In the genomic region with DNA sequence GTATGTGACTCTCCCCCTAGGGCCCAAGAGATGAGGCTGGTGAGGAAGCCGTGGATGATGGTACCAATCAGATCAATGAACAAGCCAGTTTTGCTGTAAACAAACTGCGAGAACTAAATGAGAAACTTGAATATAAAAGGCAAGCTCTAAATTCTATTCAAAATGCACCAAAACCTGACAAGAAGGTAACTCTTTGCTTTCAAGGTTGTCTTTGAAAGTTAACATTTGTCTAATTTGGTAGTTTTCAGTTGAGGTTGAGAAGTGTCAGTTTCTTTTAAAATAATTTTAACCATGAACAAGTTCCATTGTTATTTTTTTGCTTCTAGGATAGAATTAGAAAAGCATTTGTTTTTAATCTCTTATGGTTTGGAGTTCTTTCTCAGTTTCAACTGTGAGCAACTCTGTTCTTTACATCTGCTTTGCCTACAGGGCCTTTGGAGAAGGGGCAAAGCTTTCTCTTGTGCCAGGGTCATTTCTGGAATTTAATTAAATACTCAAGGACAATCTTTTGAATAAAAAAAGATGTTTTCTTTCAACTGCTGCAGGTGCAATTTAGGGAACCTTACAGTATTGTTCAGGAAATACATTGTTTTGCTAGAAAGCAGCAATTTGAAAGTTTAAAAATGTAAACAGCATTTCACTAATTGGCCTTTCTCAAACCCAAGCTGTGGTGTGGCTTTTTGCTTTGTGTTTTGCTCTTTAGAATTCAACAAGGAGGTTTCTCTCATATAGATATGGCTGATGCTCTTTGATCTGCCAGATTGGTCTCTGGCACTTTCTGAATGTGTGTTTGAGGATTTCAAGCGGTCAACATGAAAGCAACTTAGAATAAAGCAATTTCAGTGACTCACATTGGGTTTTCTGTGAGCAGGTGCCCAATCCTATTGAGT, we compare ENCODE assay signal across 14 cellular contexts.
A peak's percentile ranks its signal among the peaks of the same experiment; 100 is the strongest.
DNase-seq lines count a peak whose midpoint lies in the region; ATAC-seq and TF ChIP-seq lines count a peak whose summit lies in the region.
"Had no signal": no experiment of that assay in that cellular context is flagged by ENCODE, and none has a peak within 500 bp of the region (broad histone marks: within the 10 kb centered on the region; RNA-seq: fewer than 3 reads in every experiment).

No MANE protein-coding gene starts in this region.

- H4K20me1 ChIP-seq in smooth muscle cell (ENCODE audit: low read depth) = no peaks in the 10 kb centered on the region

- WGBS in lower leg skin, 2 donors = 83 to 93% methylated on average over 3 of the region's 3 CpGs
- 90% methylated on average over 3 of the region's 3 CpGs for WGBS in smooth muscle cell (ENCODE audit: low lambda C conversion rate)

- peak; percentile 78 for ATAC-seq in GM18502 (IDR thresholded peaks at IDR 0.05; ENCODE audit: poor library complexity, unreplicated experiment)
- ATAC-seq in GM19452 (IDR thresholded peaks at IDR 0.05; ENCODE audit: unreplicated experiment) = peak; percentile 81
- peak; percentile 82 for ATAC-seq in HG02852 (IDR thresholded peaks at IDR 0.05; ENCODE audit: unreplicated experiment)
- peak; percentile 62 for ATAC-seq in HG03575 (IDR thresholded peaks at IDR 0.05; ENCODE audit: extremely low read depth, insufficient number of reproducible peaks, low FRiP score, unreplicated experiment)
- ATAC-seq: CD8-positive, alpha-beta T cell had no signal

- H3K27ac ChIP-seq in smooth muscle cell (ENCODE audit: low read depth) = no peak overlapping the region
- H3K27ac ChIP-seq: transverse colon had no signal

- TF ChIP-seq CTCF in lower leg skin (IDR thresholded peaks at IDR 0.05) = no peak
- TF ChIP-seq CTCF in smooth muscle cell (IDR thresholded peaks at IDR 0.05; ENCODE audit: borderline replicate concordance, insufficient read depth, poor library complexity, severe bottlenecking) = no peak

- no peaks in the 10 kb centered on the region for H3K36me3 ChIP-seq in smooth muscle cell (ENCODE audit: low read depth)

- H3K4me2 ChIP-seq in smooth muscle cell = no peak overlapping the region

- no peak for DNase-seq in D341Med (ENCODE audit: low spot score)
- no peak for DNase-seq in lower leg skin (ENCODE audit: low spot score in 2 of 2)
- DNase-seq in occipital lobe (lab: John Stamatoyannopoulos, UW) = no peak
- DNase-seq in smooth muscle cell (lab: John Stamatoyannopoulos, UW; ENCODE audit: unreplicated experiment) = no peak
- DNase-seq: CD8-positive, alpha-beta T cell; kidney glomerular epithelial cell; NCI-H774; nucleus accumbens; stimulated activated CD4-positive, alpha-beta T cell treated with anti-CD3 and anti-CD28 coated beads, Interleukin-4, amount 100 ng/mL, for 4 hours; transverse colon had no signal

- no peaks in the 10 kb centered on the region for H3K9me3 ChIP-seq in smooth muscle cell (replicated peaks; ENCODE audit: low read depth)
- H3K9me3 ChIP-seq: transverse colon had no signal

- H2AFZ ChIP-seq in smooth muscle cell (ENCODE audit: low read depth) = no peak overlapping the region

- no peaks in the 10 kb centered on the region for H3K27me3 ChIP-seq in smooth muscle cell (ENCODE audit: low read depth)
- H3K27me3 ChIP-seq: transverse colon had no signal

- H3F3A ChIP-seq in smooth muscle cell (ENCODE audit: low read depth) = no peaks in the 10 kb centered on the region

- no peak overlapping the region for H3K4me3 ChIP-seq in lower leg skin (ENCODE audit: low read depth, poor library complexity, severe bottlenecking)
- no peak overlapping the region for H3K4me3 ChIP-seq in smooth muscle cell
- H3K4me3 ChIP-seq: transverse colon had no signal

- intact Hi-C loops in lower leg skin (cut with DNase I; ENCODE audit: low total_unique reads) = loop anchor here (10.0 kb wide), 1 partner anchor 988 kb away; no protein-coding TSS in a partner anchor

- TF ChIP-seq POLR2A in lower leg skin (IDR thresholded peaks at IDR 0.05) = no peak

- no peaks in the 10 kb centered on the region for H3K79me2 ChIP-seq in smooth muscle cell (ENCODE audit: low read depth)

- no peak overlapping the region for H3K9ac ChIP-seq in smooth muscle cell (ENCODE audit: low read depth)

- peaks cover 6% of the 10 kb centered on the region for H3K4me1 ChIP-seq in smooth muscle cell (ENCODE audit: low read depth)
- H3K4me1 ChIP-seq: transverse colon had no signal
